ENCODE assay signal across 19 cellular contexts in genomic region chr1:192378276-192378675, GRCh38.
A peak's percentile ranks its signal among the peaks of the same experiment; 100 is the strongest.
DNase-seq lines count a peak whose midpoint lies in the region; ATAC-seq and TF ChIP-seq lines count a peak whose summit lies in the region.
"Had no signal": no experiment of that assay in that cellular context is flagged by ENCODE, and none has a peak within 500 bp of the region (broad histone marks: within the 10 kb centered on the region; RNA-seq: fewer than 3 reads in every experiment).

No MANE protein-coding gene starts in this region.

- no peak overlapping the region for H3K4ac ChIP-seq in IMR-90 (ENCODE audit: low read depth, low read length)

- no peak overlapping the region for H3K23ac ChIP-seq in IMR-90 (ENCODE audit: low read depth, low read length)

- in situ Hi-C loops in IMR-90 (cut with MboI; ENCODE audit: low sequenced_read_pairs) = no loop called here

- H2BK5ac ChIP-seq in IMR-90 (ENCODE audit: low read depth, low read length, poor library complexity, severe bottlenecking) = peak overlapping the region; percentile 24

- H3K4me2 ChIP-seq in IMR-90 (ENCODE audit: low read depth, low read length) (no peak overlapping the region), osteoblast (ENCODE audit: insufficient read depth, low read length) (no peak overlapping the region)
- H3K4me2 ChIP-seq: PC-9 had no signal

- ATAC-seq in IMR-90 (ENCODE audit: low read depth) = peak; percentile 72

- H3K56ac ChIP-seq in IMR-90 (ENCODE audit: extremely low read depth, insufficient read depth, low read length) = no peak overlapping the region

- TF ChIP-seq CTCF in IMR-90 (conservative IDR thresholded peaks at IDR 0.05; ENCODE audit: low read depth, low read length) = no peak
- no peak for TF ChIP-seq CTCF in osteoblast (IDR thresholded peaks at IDR 0.05; ENCODE audit: extremely low read depth, low read depth, low read length)
- TF ChIP-seq CTCF in tibial nerve (IDR thresholded peaks at IDR 0.05) = no peak

- no peaks in the 10 kb centered on the region for H3K79me2 ChIP-seq in osteoblast (ENCODE audit: insufficient read depth, low read length)

- H3K4me1 ChIP-seq in IMR-90 (ENCODE audit: control insufficient read depth, insufficient read depth, low read length) (peaks cover 2% of the 10 kb centered on the region; the same call in 1 of the 2 replicates), osteoblast (ENCODE audit: insufficient read depth, low read length) (no peaks in the 10 kb centered on the region), tibial nerve (no peaks in the 10 kb centered on the region)
- H3K4me1 ChIP-seq: BE2C had no signal

- no peak overlapping the region for H3K14ac ChIP-seq in IMR-90 (replicated peaks; ENCODE audit: low read depth, low read length)

- H3K27me3 ChIP-seq in IMR-90 (ENCODE audit: control insufficient read depth, insufficient read depth, low read length) (no peaks in the 10 kb centered on the region), osteoblast (ENCODE audit: insufficient read depth, low read length) (no peaks in the 10 kb centered on the region), tibial nerve (no peaks in the 10 kb centered on the region)
- H3K27me3 ChIP-seq: BE2C had no signal

- H3K9me1 ChIP-seq in IMR-90 (ENCODE audit: insufficient read depth, low read length) = no peaks in the 10 kb centered on the region

- CTCF ChIA-PET in IMR-90 (lab: Yijun Ruan, JAX) = no interaction called here

- no TSS peak for BruUV-seq in IMR-90 (replicated peaks; lab: Mats Ljungman, UMichigan)

- no peak for TF ChIP-seq EP300 in tibial nerve (IDR thresholded peaks at IDR 0.05)

- dilution Hi-C loops in IMR-90 (cut with HindIII; ENCODE audit: low sequenced_read_pairs, unreplicated experiment) = no loop called here

- H3K18ac ChIP-seq in IMR-90 (ENCODE audit: low read depth, low read length) = no peak overlapping the region

- H4K91ac ChIP-seq in IMR-90 (ENCODE audit: insufficient read depth, low read depth, low read length) = no peak overlapping the region

- no peak for TF ChIP-seq RAD21 in IMR-90 (IDR thresholded peaks at IDR 0.05; ENCODE audit: low read length)

- H2BK20ac ChIP-seq in IMR-90 (ENCODE audit: low read depth, low read length) = no peak overlapping the region

- H3K9me3 ChIP-seq in IMR-90 (ENCODE audit: control insufficient read depth, insufficient read depth, low read length) (no peaks in the 10 kb centered on the region), osteoblast (ENCODE audit: low read depth, low read length) (no peaks in the 10 kb centered on the region), tibial nerve (no peaks in the 10 kb centered on the region)
- H3K9me3 ChIP-seq: BE2C had no signal

- intact Hi-C loops in IMR-90 (cut with micrococcal nuclease) = no loop called here

- H2AK9ac ChIP-seq in IMR-90 (replicated peaks; ENCODE audit: low read depth, low read length, poor library complexity) = no peak overlapping the region

- no peak overlapping the region for H3K4me3 ChIP-seq in IMR-90 (ENCODE audit: insufficient read depth, low read depth, low read length)
- H3K4me3 ChIP-seq in osteoblast (ENCODE audit: insufficient read depth, low read length) = no peak overlapping the region
- H3K4me3 ChIP-seq in tibial nerve = no peak overlapping the region
- H3K4me3 ChIP-seq: PC-9 had no signal

- H4K20me1 ChIP-seq in IMR-90 (ENCODE audit: insufficient read depth, low read length) (no peaks in the 10 kb centered on the region), osteoblast (ENCODE audit: insufficient read depth, low read length) (no peaks in the 10 kb centered on the region)

- TF ChIP-seq POLR2A in IMR-90 (IDR thresholded peaks at IDR 0.05; ENCODE audit: low read depth, low read length) = no peak
- no peak for TF ChIP-seq POLR2A in tibial nerve (IDR thresholded peaks at IDR 0.05)

- H3K9ac ChIP-seq in IMR-90 (ENCODE audit: low read depth, low read length) = no peak overlapping the region

- H2AFZ ChIP-seq in IMR-90 (replicated peaks; ENCODE audit: low read length, poor library complexity) = no peak overlapping the region
- H2AFZ ChIP-seq in osteoblast (ENCODE audit: low read length) = peak overlapping the region; percentile 23
- H2AFZ ChIP-seq: PC-9 had no signal

- H3K36me3 ChIP-seq in IMR-90 (ENCODE audit: control insufficient read depth, insufficient read depth, low read length) (no peaks in the 10 kb centered on the region), osteoblast (ENCODE audit: insufficient read depth, low read length) (no peaks in the 10 kb centered on the region), tibial nerve (no peaks in the 10 kb centered on the region)
- H3K36me3 ChIP-seq: BE2C had no signal

- POLR2A ChIA-PET in IMR-90 (lab: Charles Lee; ENCODE audit: unreplicated experiment) = interaction anchor here (0.6 kb wide), 1 partner anchor 19 kb away, joined by 3 read pairs; no protein-coding TSS in a partner anchor

- H2BK15ac ChIP-seq in IMR-90 (ENCODE audit: low read depth, low read length) = no peak overlapping the region

- H3K27ac ChIP-seq in IMR-90 (ENCODE audit: insufficient read depth, low read length) (no peak overlapping the region), osteoblast (ENCODE audit: low read depth, low read length) (no peak overlapping the region), tibial nerve (no peak overlapping the region)
- H3K27ac ChIP-seq: PC-9 had no signal

- DNase-seq in IMR-90 (peak; percentile 54), fibroblast of peridontal ligament (ENCODE audit: extremely low read depth) (peak; percentile 66), osteoblast (ENCODE audit: insufficient read length, low spot score, missing footprints) (no peak), tibial nerve (ENCODE audit: low spot score in 2 of 2) (no peak), AG20443 (ENCODE audit: low spot score) (no peak), inferior parietal cortex (ENCODE audit: extremely low spot score) (no peak)
- no peak for DNase-seq in central memory CD4-positive, alpha-beta T cell
- DNase-seq: BE2C; CD8-positive, alpha-beta memory T cell; DMS 273 treated with DMSO at 0.1 percent for 48 hours; DMS79; Karpas-422; NCI-H1092 treated with DMSO at 0.1 percent for 48 hours; NCI-H1436; NCI-H187 treated with DMSO at 0.1 percent for 48 hours; NCI-H524; NCI-H774; PC-9; Right ventricle myocardium superior had no signal

- no peak overlapping the region for H4K5ac ChIP-seq in IMR-90 (ENCODE audit: low read depth, low read length)

- no peak overlapping the region for H2BK120ac ChIP-seq in IMR-90 (ENCODE audit: low read depth, low read length)

- no peak overlapping the region; a peak in 1 of 4 replicates for H4K8ac ChIP-seq in IMR-90 (ENCODE audit: low read depth in 2 of 2, low read length in 2 of 2)

- no peaks in the 10 kb centered on the region for H3K79me1 ChIP-seq in IMR-90 (ENCODE audit: low read depth in 1 of 2, low read length in 2 of 2)

- H2AK5ac ChIP-seq in IMR-90 (ENCODE audit: low read depth, low read length) = no peak overlapping the region

TF ChIP-seq in IMR-90, 13 proteins besides CTCF, POLR2A, EP300 and RAD21:
- TF ChIP-seq CEBPB (IDR thresholded peaks at IDR 0.05; ENCODE audit: low read depth, low read length) (no peak), FOS (IDR thresholded peaks at IDR 0.05; ENCODE audit: low read depth, low read length) (no peak), RFX5 (IDR thresholded peaks at IDR 0.05; ENCODE audit: low read depth, low read length) (no peak), USF2 (IDR thresholded peaks at IDR 0.05; ENCODE audit: low read depth, low read length) (no peak)

Comparison
In these comparisons a context has a peak if more than half of its experiments do, and no peak if none do; other contexts are left out.
1. DNase-seq: peak in IMR-90 (single experiment) and fibroblast of peridontal ligament (single experiment); none in osteoblast (single experiment), tibial nerve (0 of 2), AG20443 (single experiment), inferior parietal cortex (single experiment) and central memory CD4-positive, alpha-beta T cell (single experiment).